Comparison of ENCODE assay signal across 1 cellular context in genomic region chr1:22628698-22629444, GRCh38.
TF ChIP-seq lines count a peak whose summit lies in the region.

No MANE protein-coding gene starts in this region.

TF ChIP-seq in SK-N-SH treated with all-trans-retinoic acid at 6 μM for 48 hours, 23 proteins besides CTCF, POLR2A, EP300 and RAD21 (continued from another document):
- TF ChIP-seq, protein P1, sequence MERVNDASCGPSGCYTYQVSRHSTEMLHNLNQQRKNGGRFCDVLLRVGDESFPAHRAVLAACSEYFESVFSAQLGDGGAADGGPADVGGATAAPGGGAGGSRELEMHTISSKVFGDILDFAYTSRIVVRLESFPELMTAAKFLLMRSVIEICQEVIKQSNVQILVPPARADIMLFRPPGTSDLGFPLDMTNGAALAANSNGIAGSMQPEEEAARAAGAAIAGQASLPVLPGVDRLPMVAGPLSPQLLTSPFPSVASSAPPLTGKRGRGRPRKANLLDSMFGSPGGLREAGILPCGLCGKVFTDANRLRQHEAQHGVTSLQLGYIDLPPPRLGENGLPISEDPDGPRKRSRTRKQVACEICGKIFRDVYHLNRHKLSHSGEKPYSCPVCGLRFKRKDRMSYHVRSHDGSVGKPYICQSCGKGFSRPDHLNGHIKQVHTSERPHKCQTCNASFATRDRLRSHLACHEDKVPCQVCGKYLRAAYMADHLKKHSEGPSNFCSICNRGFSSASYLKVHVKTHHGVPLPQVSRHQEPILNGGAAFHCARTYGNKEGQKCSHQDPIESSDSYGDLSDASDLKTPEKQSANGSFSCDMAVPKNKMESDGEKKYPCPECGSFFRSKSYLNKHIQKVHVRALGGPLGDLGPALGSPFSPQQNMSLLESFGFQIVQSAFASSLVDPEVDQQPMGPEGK (CRISPR knock-in tag; IDR thresholded peaks at IDR 0.05; ENCODE audit: borderline replicate concordance) = no peak
